29 cellular contexts compared by ENCODE assay signal in genomic region chr1:154657547-154657946, GRCh38. TPM values are rescaled to one million over a fixed set of nuclear protein-coding genes. Genes with fewer than 3 reads are reported as not detected.
DNase-seq lines count a peak whose midpoint lies in the region; ATAC-seq and TF ChIP-seq lines count a peak whose summit lies in the region.
"Had no signal": no experiment of that assay in that cellular context is flagged by ENCODE, and none has a peak within 500 bp of the region (broad histone marks: within the 10 kb centered on the region; RNA-seq: fewer than 3 reads in every experiment).

No MANE protein-coding gene starts in this region.

- H2AFZ ChIP-seq in GM23338 = peak overlapping the region; percentile 35; the same call in 1 of the 2 replicates

- peaks cover 10% of the 10 kb centered on the region; the same call in 2 of the 3 replicates for H3K4me1 Mint-ChIP-seq in GM23338
- H3K4me1 Mint-ChIP-seq: CD4-positive, CD25-positive, alpha-beta regulatory T cell; stimulated activated naive B cell treated with anti-CD40 and anti-IgM and Interleukin-4, amounts not matched to agents 10 μg/mL and 1 μg/mL and 100 μg/mL, for 72 hours had no signal

- H3K9me3 Mint-ChIP-seq in GM23338 = no peaks in the 10 kb centered on the region
- H3K9me3 Mint-ChIP-seq: natural killer cell treated with Interleukin-12 subunit alpha and Interleukin-12 subunit beta and Interleukin-15 and Interleukin-18, amount 100 ng/mL, for 72 hours; stimulated activated naive B cell treated with anti-CD40 and anti-IgM and Interleukin-4, amounts not matched to agents 10 μg/mL and 1 μg/mL and 100 μg/mL, for 72 hours; T-helper 1 cell treated with Interleukin-12 subunit alpha and Interleukin-12 subunit beta and Interleukin-4 antibody, amounts not matched to agents 30 μg/mL and 1 μg/mL, for 36 hours had no signal

- H3K4me3 ChIP-seq in GM23338 (no peak overlapping the region), neutrophil (ENCODE audit: low read depth in 1 of 2, low read length in 1 of 2) (no peak overlapping the region), gastroesophageal sphincter (no peak overlapping the region), stomach (no peak overlapping the region)
- H3K4me3 ChIP-seq: cardiac muscle cell, coronary artery, esophagus muscularis mucosa, left ventricle myocardium inferior, ovary, right atrium auricular region, SJSA1, testis, vagina had no signal

- no peak overlapping the region for H3K27ac Mint-ChIP-seq in GM23338
- H3K27ac Mint-ChIP-seq: activated naive CD8-positive, alpha-beta T cell; CD4-positive, CD25-positive, alpha-beta regulatory T cell; natural killer cell treated with Interleukin-12 subunit alpha and Interleukin-12 subunit beta and Interleukin-15 and Interleukin-18, amount 100 ng/mL, for 72 hours; stimulated activated naive B cell treated with anti-CD40 and anti-IgM and Interleukin-4, amounts not matched to agents 10 μg/mL and 1 μg/mL and 100 μg/mL, for 72 hours; T-helper 1 cell treated with Interleukin-12 subunit alpha and Interleukin-12 subunit beta and Interleukin-4 antibody, amounts not matched to agents 30 μg/mL and 1 μg/mL, for 36 hours had no signal

- ATAC-seq in GM23338 (no peak), gastroesophageal sphincter (no peak)
- ATAC-seq: natural killer cell treated with Interleukin-12 subunit alpha and Interleukin-12 subunit beta and Interleukin-15 and Interleukin-18, amount 100 ng/mL, for 72 hours; stimulated activated naive B cell treated with anti-CD40 and anti-IgM and Interleukin-4, amounts not matched to agents 10 μg/mL and 1 μg/mL and 100 μg/mL, for 72 hours had no signal

- H3K27ac ChIP-seq in GM23338 (ENCODE audit: low read depth) = no peak overlapping the region
- H3K27ac ChIP-seq in neutrophil = peak overlapping the region; percentile 64
- no peak overlapping the region for H3K27ac ChIP-seq in gastroesophageal sphincter
- no peak overlapping the region for H3K27ac ChIP-seq in stomach
- H3K27ac ChIP-seq: cardiac muscle cell, coronary artery, esophagus muscularis mucosa, left ventricle myocardium inferior, ovary, right atrium auricular region, SJSA1, testis, vagina had no signal

- intact Hi-C loops in stomach (cut with DNase I; ENCODE audit: low total_unique reads) = no loop called here

- H3K79me2 ChIP-seq in GM23338 (replicated peaks; ENCODE audit: insufficient read depth) = no peaks in the 10 kb centered on the region

- H3K4me2 ChIP-seq in GM23338 = no peak overlapping the region

- H3K36me3 ChIP-seq in GM23338 (ENCODE audit: insufficient read depth) (no peaks in the 10 kb centered on the region), neutrophil (no peaks in the 10 kb centered on the region), gastroesophageal sphincter (no peaks in the 10 kb centered on the region), stomach (no peaks in the 10 kb centered on the region)
- H3K36me3 ChIP-seq: cardiac muscle cell, esophagus muscularis mucosa, left ventricle myocardium inferior, ovary, right atrium auricular region, SJSA1, vagina had no signal

- no peak for DNase-seq in GM23338 (ENCODE audit: low spot score)
- DNase-seq in MV-4-11 (lab: John Stamatoyannopoulos, UW) = peak; percentile 85
- peak; percentile 19 for DNase-seq in UCSD-AML1 (lab: John Stamatoyannopoulos, UW; ENCODE audit: unreplicated experiment)
- no peak for DNase-seq in stomach
- DNase-seq in stimulated activated CD4-positive, alpha-beta T cell treated with anti-CD3 and anti-CD28 coated beads, Interleukin-4, amount 100 ng/mL, for 24 hours = no peak
- DNase-seq: activated CD4-positive, alpha-beta T cell treated with anti-CD3 and anti-CD28 coated beads, Interleukin-2, amount 50 U/mL, for 1 hour; aorta; CD4-positive, CD25-positive, alpha-beta regulatory T cell; foreskin melanocyte; GOT3; hypothalamus; left ventricle myocardium inferior; NCI-H1105 treated with DMSO at 0.1 percent for 48 hours; NCI-H2029; ovary; stimulated activated CD4-positive, alpha-beta T cell treated with anti-CD3 and anti-CD28 coated beads, Interleukin-4, amount 100 ng/mL, for 1 hour; stimulated activated naive B cell treated with anti-CD40 and anti-IgM and Interleukin-4, amounts not matched to agents 10 μg/mL and 1 μg/mL and 100 μg/mL, for 72 hours; testis had no signal

- H3K9me3 ChIP-seq in neutrophil (no peaks in the 10 kb centered on the region), gastroesophageal sphincter (no peaks in the 10 kb centered on the region), stomach (no peaks in the 10 kb centered on the region)
- H3K9me3 ChIP-seq: esophagus muscularis mucosa, left ventricle myocardium inferior, ovary, right atrium auricular region, SJSA1, testis, vagina had no signal

- H3K27me3 Mint-ChIP-seq in GM23338 (ENCODE audit: insufficient read depth, low read depth, poor library complexity) = no peaks in the 10 kb centered on the region

- no peaks in the 10 kb centered on the region for H3K9me2 ChIP-seq in GM23338 (ENCODE audit: insufficient read depth)

- no peaks in the 10 kb centered on the region for H4K20me1 ChIP-seq in GM23338 (replicated peaks; ENCODE audit: insufficient read depth)

- H3K36me3 Mint-ChIP-seq in GM23338 (ENCODE audit: low read depth) = no peaks in the 10 kb centered on the region
- H3K36me3 Mint-ChIP-seq: activated naive CD8-positive, alpha-beta T cell; CD4-positive, CD25-positive, alpha-beta regulatory T cell; natural killer cell treated with Interleukin-12 subunit alpha and Interleukin-12 subunit beta and Interleukin-15 and Interleukin-18, amount 100 ng/mL, for 72 hours; stimulated activated naive B cell treated with anti-CD40 and anti-IgM and Interleukin-4, amounts not matched to agents 10 μg/mL and 1 μg/mL and 100 μg/mL, for 72 hours had no signal

- TF ChIP-seq CTCF in GM23338 (conservative IDR thresholded peaks at IDR 0.05; ENCODE audit: low read depth in 2 of 2) = no peak
- TF ChIP-seq CTCF in neutrophil (IDR thresholded peaks at IDR 0.05) = no peak
- no peak for TF ChIP-seq CTCF in gastroesophageal sphincter (IDR thresholded peaks at IDR 0.05)
- no peak for TF ChIP-seq CTCF in stomach (IDR thresholded peaks at IDR 0.05)

- 14% methylated on average over 2 of the region's 2 CpGs; no CpG with 5 or more reads in 1 of the 2 donors for WGBS in gastroesophageal sphincter (ENCODE audit: low coverage in 1 of 2), 2 donors
- 12 to 37% (median 24%) methylated on average over 2 of the region's 2 CpGs for WGBS in stomach, 5 donors

- H3K4me1 ChIP-seq in GM23338 (ENCODE audit: insufficient read depth) (no peaks in the 10 kb centered on the region), neutrophil (ENCODE audit: control insufficient read depth in 1 of 2, insufficient read depth in 1 of 2, low read depth in 1 of 2, low read length in 1 of 2) (peaks cover 10 to 12% of the 10 kb centered on the region in 2 experiments), gastroesophageal sphincter (no peaks in the 10 kb centered on the region), stomach (no peaks in the 10 kb centered on the region)
- H3K4me1 ChIP-seq: esophagus muscularis mucosa, left ventricle myocardium inferior, right atrium auricular region, SJSA1, testis, vagina had no signal

- no peaks in the 10 kb centered on the region for H3K27me3 ChIP-seq in GM23338 (ENCODE audit: insufficient read depth)
- no peaks in the 10 kb centered on the region for H3K27me3 ChIP-seq in neutrophil
- peaks cover 28% of the 10 kb centered on the region for H3K27me3 ChIP-seq in gastroesophageal sphincter
- H3K27me3 ChIP-seq in stomach = peaks cover 0 to 8% (median 5%) of the 10 kb centered on the region in 3 donors
- H3K27me3 ChIP-seq: cardiac muscle cell, ovary, right atrium auricular region, testis, vagina had no signal

- TF ChIP-seq POLR2A in gastroesophageal sphincter (IDR thresholded peaks at IDR 0.05) (no peak), stomach (IDR thresholded peaks at IDR 0.05) (no peak)

- no peaks in the 10 kb centered on the region for H3F3A ChIP-seq in GM23338 (replicated peaks; ENCODE audit: low read depth)

- H3K4me3 Mint-ChIP-seq in GM23338 = no peak overlapping the region
- H3K4me3 Mint-ChIP-seq: activated naive CD8-positive, alpha-beta T cell; CD4-positive, CD25-positive, alpha-beta regulatory T cell; natural killer cell treated with Interleukin-12 subunit alpha and Interleukin-12 subunit beta and Interleukin-15 and Interleukin-18, amount 100 ng/mL, for 72 hours; stimulated activated naive B cell treated with anti-CD40 and anti-IgM and Interleukin-4, amounts not matched to agents 10 μg/mL and 1 μg/mL and 100 μg/mL, for 72 hours; T-helper 1 cell treated with Interleukin-12 subunit alpha and Interleukin-12 subunit beta and Interleukin-4 antibody, amounts not matched to agents 30 μg/mL and 1 μg/mL, for 36 hours had no signal

- TF ChIP-seq EP300 in gastroesophageal sphincter (IDR thresholded peaks at IDR 0.05) (no peak), stomach (IDR thresholded peaks at IDR 0.05) (no peak)

TF ChIP-seq in GM23338, 12 proteins besides CTCF, POLR2A, EP300 and RAD21 (continues in another document):
- no peak for TF ChIP-seq EZH2 (IDR thresholded peaks at IDR 0.05; ENCODE audit: low read depth, unreplicated experiment)

RNA-seq across cellular contexts. Expression of gene ADAR, which starts 49.6 kb away (rescaled TPM):
- total RNA-seq in GM23338 (2014; rRNA removed; shearing (Covaris generic)) = 188 TPM in 2 replicates
- 80.0 and 96.4 TPM in 2 replicates for polyA plus RNA-seq in GM23338 (2016; fragmentation: Nextera tagmentation; extraction: Ambion mirVana)
- 100 to 1,000 TPM in 1 of 4 donors, 10 to 100 TPM in 3; 71.0 to 108 (median 90.4) TPM for total RNA-seq in gastroesophageal sphincter
- total RNA-seq in stomach = 100 to 1,000 TPM in 3 of 5 donors, 10 to 100 TPM in 2; 35.6 to 173 (median 110) TPM
- polyA plus RNA-seq in stomach = 10 to 100 TPM; 23.6 to 31.3 (median 26.8) TPM

Comparison
In these comparisons a context has a peak if more than half of its experiments do, and no peak if none do; other contexts are left out.
1. DNase-seq: peak in MV-4-11 (single experiment) and UCSD-AML1 (single experiment); none in GM23338 (single experiment), stomach (single experiment) and stimulated activated CD4-positive, alpha-beta T cell treated with anti-CD3 and anti-CD28 coated beads, Interleukin-4, amount 100 ng/mL, for 24 hours (single experiment).